1 cellular context compared by ENCODE assay signal in genomic region chr1:160101717-160102522, GRCh38.
TF ChIP-seq lines count a peak whose summit lies in the region.

No MANE protein-coding gene starts in this region.

TF ChIP-seq in K562, 482 proteins besides CTCF, POLR2A, EP300 and RAD21:
- TF ChIP-seq KAT2B (IDR thresholded peaks at IDR 0.05; ENCODE audit: low read depth, low read length) = no peak
- TF ChIP-seq MAZ (CRISPR knock-in tag; conservative IDR thresholded peaks at IDR 0.05 in 1 of 2, IDR thresholded peaks at IDR 0.05 in 1 of 2) = no peak
- TF ChIP-seq ZNF324 (CRISPR knock-in tag; IDR thresholded peaks at IDR 0.05) = no peak
- TF ChIP-seq SRSF1 (IDR thresholded peaks at IDR 0.05; ENCODE audit: low read depth, low read length) = no peak
- TF ChIP-seq CBX8 (IDR thresholded peaks at IDR 0.05; ENCODE audit: borderline replicate concordance, extremely low read depth, low read depth, low read length, poor library complexity, severe bottlenecking) = no peak
- no peak for TF ChIP-seq ZNF140 (CRISPR knock-in tag; IDR thresholded peaks at IDR 0.05)
- TF ChIP-seq CREB5 (CRISPR knock-in tag; IDR thresholded peaks at IDR 0.05) = no peak
- TF ChIP-seq ZZZ3 (IDR thresholded peaks at IDR 0.05) = no peak
- no peak for TF ChIP-seq CREM (IDR thresholded peaks at IDR 0.05; ENCODE audit: low read depth)
- TF ChIP-seq ZKSCAN1 (IDR thresholded peaks at IDR 0.05; ENCODE audit: low read depth, low read length) = no peak
- TF ChIP-seq MXI1 (IDR thresholded peaks at IDR 0.05; ENCODE audit: low read depth, low read length) = no peak
- no peak for TF ChIP-seq NR1H2 (CRISPR knock-in tag; IDR thresholded peaks at IDR 0.05)
- TF ChIP-seq ZNF282 (CRISPR knock-in tag; IDR thresholded peaks at IDR 0.05) = no peak
